ENCODE assay signal across 1 cellular context in genomic region chr15:36252117-36252711, GRCh38.
TF ChIP-seq lines count a peak whose summit lies in the region.

No MANE protein-coding gene starts in this region.

TF ChIP-seq in GM23338, 12 proteins besides CTCF, POLR2A, EP300 and RAD21 (continued from another document):
- TF ChIP-seq, protein P1, sequence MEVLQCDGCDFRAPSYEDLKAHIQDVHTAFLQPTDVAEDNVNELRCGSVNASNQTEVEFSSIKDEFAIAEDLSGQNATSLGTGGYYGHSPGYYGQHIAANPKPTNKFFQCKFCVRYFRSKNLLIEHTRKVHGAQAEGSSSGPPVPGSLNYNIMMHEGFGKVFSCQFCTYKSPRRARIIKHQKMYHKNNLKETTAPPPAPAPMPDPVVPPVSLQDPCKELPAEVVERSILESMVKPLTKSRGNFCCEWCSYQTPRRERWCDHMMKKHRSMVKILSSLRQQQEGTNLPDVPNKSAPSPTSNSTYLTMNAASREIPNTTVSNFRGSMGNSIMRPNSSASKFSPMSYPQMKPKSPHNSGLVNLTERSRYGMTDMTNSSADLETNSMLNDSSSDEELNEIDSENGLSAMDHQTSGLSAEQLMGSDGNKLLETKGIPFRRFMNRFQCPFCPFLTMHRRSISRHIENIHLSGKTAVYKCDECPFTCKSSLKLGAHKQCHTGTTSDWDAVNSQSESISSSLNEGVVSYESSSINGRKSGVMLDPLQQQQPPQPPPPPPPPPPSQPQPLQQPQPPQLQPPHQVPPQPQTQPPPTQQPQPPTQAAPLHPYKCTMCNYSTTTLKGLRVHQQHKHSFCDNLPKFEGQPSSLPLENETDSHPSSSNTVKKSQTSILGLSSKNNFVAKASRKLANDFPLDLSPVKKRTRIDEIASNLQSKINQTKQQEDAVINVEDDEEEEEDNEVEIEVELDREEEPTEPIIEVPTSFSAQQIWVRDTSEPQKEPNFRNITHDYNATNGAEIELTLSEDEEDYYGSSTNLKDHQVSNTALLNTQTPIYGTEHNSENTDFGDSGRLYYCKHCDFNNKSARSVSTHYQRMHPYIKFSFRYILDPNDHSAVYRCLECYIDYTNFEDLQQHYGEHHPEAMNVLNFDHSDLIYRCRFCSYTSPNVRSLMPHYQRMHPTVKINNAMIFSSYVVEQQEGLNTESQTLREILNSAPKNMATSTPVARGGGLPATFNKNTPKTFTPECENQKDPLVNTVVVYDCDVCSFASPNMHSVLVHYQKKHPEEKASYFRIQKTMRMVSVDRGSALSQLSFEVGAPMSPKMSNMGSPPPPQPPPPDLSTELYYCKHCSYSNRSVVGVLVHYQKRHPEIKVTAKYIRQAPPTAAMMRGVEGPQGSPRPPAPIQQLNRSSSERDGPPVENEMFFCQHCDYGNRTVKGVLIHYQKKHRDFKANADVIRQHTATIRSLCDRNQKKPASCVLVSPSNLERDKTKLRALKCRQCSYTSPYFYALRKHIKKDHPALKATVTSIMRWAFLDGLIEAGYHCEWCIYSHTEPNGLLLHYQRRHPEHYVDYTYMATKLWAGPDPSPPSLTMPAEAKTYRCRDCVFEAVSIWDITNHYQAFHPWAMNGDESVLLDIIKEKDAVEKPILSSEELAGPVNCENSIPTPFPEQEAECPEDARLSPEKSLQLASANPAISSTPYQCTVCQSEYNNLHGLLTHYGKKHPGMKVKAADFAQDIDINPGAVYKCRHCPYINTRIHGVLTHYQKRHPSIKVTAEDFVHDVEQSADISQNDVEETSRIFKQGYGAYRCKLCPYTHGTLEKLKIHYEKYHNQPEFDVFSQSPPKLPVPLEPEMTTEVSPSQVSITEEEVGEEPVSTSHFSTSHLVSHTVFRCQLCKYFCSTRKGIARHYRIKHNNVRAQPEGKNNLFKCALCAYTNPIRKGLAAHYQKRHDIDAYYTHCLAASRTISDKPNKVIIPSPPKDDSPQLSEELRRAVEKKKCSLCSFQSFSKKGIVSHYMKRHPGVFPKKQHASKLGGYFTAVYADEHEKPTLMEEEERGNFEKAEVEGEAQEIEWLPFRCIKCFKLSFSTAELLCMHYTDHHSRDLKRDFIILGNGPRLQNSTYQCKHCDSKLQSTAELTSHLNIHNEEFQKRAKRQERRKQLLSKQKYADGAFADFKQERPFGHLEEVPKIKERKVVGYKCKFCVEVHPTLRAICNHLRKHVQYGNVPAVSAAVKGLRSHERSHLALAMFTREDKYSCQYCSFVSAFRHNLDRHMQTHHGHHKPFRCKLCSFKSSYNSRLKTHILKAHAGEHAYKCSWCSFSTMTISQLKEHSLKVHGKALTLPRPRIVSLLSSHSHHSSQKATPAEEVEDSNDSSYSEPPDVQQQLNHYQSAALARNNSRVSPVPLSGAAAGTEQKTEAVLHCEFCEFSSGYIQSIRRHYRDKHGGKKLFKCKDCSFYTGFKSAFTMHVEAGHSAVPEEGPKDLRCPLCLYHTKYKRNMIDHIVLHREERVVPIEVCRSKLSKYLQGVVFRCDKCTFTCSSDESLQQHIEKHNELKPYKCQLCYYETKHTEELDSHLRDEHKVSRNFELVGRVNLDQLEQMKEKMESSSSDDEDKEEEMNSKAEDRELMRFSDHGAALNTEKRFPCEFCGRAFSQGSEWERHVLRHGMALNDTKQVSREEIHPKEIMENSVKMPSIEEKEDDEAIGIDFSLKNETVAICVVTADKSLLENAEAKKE (CRISPR knock-in tag; IDR thresholded peaks at IDR 0.05): no peak
- no peak for TF ChIP-seq ETS1 (IDR thresholded peaks at IDR 0.05)
- no peak for TF ChIP-seq CREB1 (CRISPR knock-in tag; IDR thresholded peaks at IDR 0.05; ENCODE audit: low read depth)
- TF ChIP-seq STAT1 (IDR thresholded peaks at IDR 0.05; ENCODE audit: unreplicated experiment): no peak
- TF ChIP-seq JUNB (IDR thresholded peaks at IDR 0.05; ENCODE audit: unreplicated experiment): no peak
- TF ChIP-seq, protein P2, sequence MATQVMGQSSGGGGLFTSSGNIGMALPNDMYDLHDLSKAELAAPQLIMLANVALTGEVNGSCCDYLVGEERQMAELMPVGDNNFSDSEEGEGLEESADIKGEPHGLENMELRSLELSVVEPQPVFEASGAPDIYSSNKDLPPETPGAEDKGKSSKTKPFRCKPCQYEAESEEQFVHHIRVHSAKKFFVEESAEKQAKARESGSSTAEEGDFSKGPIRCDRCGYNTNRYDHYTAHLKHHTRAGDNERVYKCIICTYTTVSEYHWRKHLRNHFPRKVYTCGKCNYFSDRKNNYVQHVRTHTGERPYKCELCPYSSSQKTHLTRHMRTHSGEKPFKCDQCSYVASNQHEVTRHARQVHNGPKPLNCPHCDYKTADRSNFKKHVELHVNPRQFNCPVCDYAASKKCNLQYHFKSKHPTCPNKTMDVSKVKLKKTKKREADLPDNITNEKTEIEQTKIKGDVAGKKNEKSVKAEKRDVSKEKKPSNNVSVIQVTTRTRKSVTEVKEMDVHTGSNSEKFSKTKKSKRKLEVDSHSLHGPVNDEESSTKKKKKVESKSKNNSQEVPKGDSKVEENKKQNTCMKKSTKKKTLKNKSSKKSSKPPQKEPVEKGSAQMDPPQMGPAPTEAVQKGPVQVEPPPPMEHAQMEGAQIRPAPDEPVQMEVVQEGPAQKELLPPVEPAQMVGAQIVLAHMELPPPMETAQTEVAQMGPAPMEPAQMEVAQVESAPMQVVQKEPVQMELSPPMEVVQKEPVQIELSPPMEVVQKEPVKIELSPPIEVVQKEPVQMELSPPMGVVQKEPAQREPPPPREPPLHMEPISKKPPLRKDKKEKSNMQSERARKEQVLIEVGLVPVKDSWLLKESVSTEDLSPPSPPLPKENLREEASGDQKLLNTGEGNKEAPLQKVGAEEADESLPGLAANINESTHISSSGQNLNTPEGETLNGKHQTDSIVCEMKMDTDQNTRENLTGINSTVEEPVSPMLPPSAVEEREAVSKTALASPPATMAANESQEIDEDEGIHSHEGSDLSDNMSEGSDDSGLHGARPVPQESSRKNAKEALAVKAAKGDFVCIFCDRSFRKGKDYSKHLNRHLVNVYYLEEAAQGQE (IDR thresholded peaks at IDR 0.05; ENCODE audit: unreplicated experiment): no peak
